In genomic region chr12:104386461-104386860, GRCh38 we compare ENCODE assay signal across 6 cellular contexts.
"Had no signal": no experiment of that assay in that cellular context is flagged by ENCODE, and none has a peak within 500 bp of the region (broad histone marks: within the 10 kb centered on the region; RNA-seq: fewer than 3 reads in every experiment).

No MANE protein-coding gene starts in this region.

- H3K4me3 ChIP-seq: GM23248, HAP-1 had no signal

- H3K36me3 ChIP-seq: HAP-1 had no signal

- FAIRE-seq: HTR-8/SVneo had no signal

- H2AFZ ChIP-seq: GM23248 had no signal

- H3K9ac ChIP-seq: GM23248 had no signal

- H3K27ac ChIP-seq: GM23248 had no signal

- H3K9me3 ChIP-seq: HAP-1 had no signal

- H3K4me1 ChIP-seq: HAP-1 had no signal

- DNase-seq: GM23248, GOT3, H7 had no signal

- ATAC-seq: HCT116 had no signal
